ENCODE assay signal across 1 cellular context in genomic region chr20:61875221-61875885, GRCh38.
TF ChIP-seq lines count a peak whose summit lies in the region.

No MANE protein-coding gene starts in this region.

TF ChIP-seq in SK-N-SH, 30 proteins besides CTCF, POLR2A, EP300 and RAD21 (continued from another document):
- TF ChIP-seq, protein P1, sequence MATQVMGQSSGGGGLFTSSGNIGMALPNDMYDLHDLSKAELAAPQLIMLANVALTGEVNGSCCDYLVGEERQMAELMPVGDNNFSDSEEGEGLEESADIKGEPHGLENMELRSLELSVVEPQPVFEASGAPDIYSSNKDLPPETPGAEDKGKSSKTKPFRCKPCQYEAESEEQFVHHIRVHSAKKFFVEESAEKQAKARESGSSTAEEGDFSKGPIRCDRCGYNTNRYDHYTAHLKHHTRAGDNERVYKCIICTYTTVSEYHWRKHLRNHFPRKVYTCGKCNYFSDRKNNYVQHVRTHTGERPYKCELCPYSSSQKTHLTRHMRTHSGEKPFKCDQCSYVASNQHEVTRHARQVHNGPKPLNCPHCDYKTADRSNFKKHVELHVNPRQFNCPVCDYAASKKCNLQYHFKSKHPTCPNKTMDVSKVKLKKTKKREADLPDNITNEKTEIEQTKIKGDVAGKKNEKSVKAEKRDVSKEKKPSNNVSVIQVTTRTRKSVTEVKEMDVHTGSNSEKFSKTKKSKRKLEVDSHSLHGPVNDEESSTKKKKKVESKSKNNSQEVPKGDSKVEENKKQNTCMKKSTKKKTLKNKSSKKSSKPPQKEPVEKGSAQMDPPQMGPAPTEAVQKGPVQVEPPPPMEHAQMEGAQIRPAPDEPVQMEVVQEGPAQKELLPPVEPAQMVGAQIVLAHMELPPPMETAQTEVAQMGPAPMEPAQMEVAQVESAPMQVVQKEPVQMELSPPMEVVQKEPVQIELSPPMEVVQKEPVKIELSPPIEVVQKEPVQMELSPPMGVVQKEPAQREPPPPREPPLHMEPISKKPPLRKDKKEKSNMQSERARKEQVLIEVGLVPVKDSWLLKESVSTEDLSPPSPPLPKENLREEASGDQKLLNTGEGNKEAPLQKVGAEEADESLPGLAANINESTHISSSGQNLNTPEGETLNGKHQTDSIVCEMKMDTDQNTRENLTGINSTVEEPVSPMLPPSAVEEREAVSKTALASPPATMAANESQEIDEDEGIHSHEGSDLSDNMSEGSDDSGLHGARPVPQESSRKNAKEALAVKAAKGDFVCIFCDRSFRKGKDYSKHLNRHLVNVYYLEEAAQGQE (IDR thresholded peaks at IDR 0.05; ENCODE audit: low read depth, low read length), result no peak
- TF ChIP-seq, protein P2, sequence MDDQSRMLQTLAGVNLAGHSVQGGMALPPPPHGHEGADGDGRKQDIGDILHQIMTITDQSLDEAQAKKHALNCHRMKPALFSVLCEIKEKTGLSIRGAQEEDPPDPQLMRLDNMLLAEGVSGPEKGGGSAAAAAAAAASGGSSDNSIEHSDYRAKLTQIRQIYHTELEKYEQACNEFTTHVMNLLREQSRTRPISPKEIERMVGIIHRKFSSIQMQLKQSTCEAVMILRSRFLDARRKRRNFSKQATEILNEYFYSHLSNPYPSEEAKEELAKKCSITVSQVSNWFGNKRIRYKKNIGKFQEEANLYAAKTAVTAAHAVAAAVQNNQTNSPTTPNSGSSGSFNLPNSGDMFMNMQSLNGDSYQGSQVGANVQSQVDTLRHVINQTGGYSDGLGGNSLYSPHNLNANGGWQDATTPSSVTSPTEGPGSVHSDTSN (IDR thresholded peaks at IDR 0.05), result no peak
- TF ChIP-seq SIN3A (IDR thresholded peaks at IDR 0.05; ENCODE audit: borderline replicate concordance, low read depth, low read length) (no peak), NRF1 (IDR thresholded peaks at IDR 0.05; ENCODE audit: low read depth, low read length) (no peak), MEF2A (IDR thresholded peaks at IDR 0.05; ENCODE audit: borderline replicate concordance, low read depth) (no peak), YY1 (IDR thresholded peaks at IDR 0.05; ENCODE audit: low read depth) (no peak), MXI1 (IDR thresholded peaks at IDR 0.05; ENCODE audit: low read depth, low read length) (no peak)
TF ChIP-seq in SK-N-SH: peak in this region for 0.
